ENCODE assay signal across 8 cellular contexts in the genomic region with DNA sequence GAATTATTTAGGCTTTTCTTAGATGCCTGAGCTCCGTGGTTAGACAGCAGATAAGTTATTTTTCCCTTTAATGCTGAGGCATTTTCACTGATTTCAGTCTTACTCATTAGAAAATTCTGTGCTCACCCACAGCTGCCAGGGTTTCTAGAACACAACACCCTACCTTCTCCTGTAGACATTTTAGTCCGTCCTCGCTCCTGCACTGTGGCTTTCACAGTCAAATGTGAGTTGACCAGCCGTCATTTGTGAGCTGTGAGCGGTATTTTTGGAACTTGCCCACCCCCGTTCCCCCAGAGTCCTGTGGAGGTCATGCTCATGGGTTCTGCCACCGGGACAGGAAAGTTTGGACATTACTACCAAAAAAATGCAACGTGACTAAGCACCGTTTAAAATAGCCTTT.
DNase-seq lines count a peak whose midpoint lies in the region; ATAC-seq lines count a peak whose summit lies in the region.
"Not testable (repeated sequence)": the region's sequence is repeated elsewhere in the genome, so short reads cannot be mapped to it uniquely, and the experiment has no call there.

No MANE protein-coding gene starts in this region.

- H3K27me3 Mint-ChIP-seq in activated CD4-positive, alpha-beta T cell treated with anti-CD3 and anti-CD28 coated beads, Interleukin-2, amount 10 ng/mL, durations not matched to agents 24 days and 14 days; activated naive CD8-positive, alpha-beta T cell treated with anti-CD3 and anti-CD28 coated beads, Interleukin-2, amount 10 ng/mL, durations not matched to agents 7 days and 5 days; immature natural killer cell (ENCODE audit: low read depth in 3 of 3); stimulated activated memory B cell treated with anti-CD40 and anti-IgM and Interleukin-4, amounts not matched to agents 10 μg/mL and 1 μg/mL and 100 μg/mL, for 72 hours: not testable (repeated sequence)

- H3K4me3 ChIP-seq in HUES48 (ENCODE audit: low read depth, low read length) = not testable (repeated sequence)

- POLR2A ChIA-PET in activated naive CD8-positive, alpha-beta T cell treated with anti-CD3 and anti-CD28 coated beads, Interleukin-2, amount 10 ng/mL, durations not matched to agents 7 days and 5 days (lab: Charles Lee) = not testable (repeated sequence)

- DNase-seq in activated CD4-positive, alpha-beta T cell treated with anti-CD3 and anti-CD28 coated beads, Interleukin-2, amount 10 ng/mL, durations not matched to agents 24 days and 14 days = peak; percentile 73
- not testable (repeated sequence) for DNase-seq in activated naive CD8-positive, alpha-beta T cell treated with anti-CD3 and anti-CD28 coated beads, Interleukin-2, amount 10 ng/mL, durations not matched to agents 7 days and 5 days
- peak in 1 of 3 donors; percentile 28 for DNase-seq in immature natural killer cell

- peak overlapping the region; percentile 45 for H3K4me3 Mint-ChIP-seq in activated CD4-positive, alpha-beta T cell treated with anti-CD3 and anti-CD28 coated beads, Interleukin-2, amount 10 ng/mL, durations not matched to agents 24 days and 14 days
- peak overlapping the region; percentile 30 for H3K4me3 Mint-ChIP-seq in activated naive CD8-positive, alpha-beta T cell treated with anti-CD3 and anti-CD28 coated beads, Interleukin-2, amount 10 ng/mL, durations not matched to agents 7 days and 5 days
- peak overlapping the region; percentile 41 to 77 (median 72) for H3K4me3 Mint-ChIP-seq in immature natural killer cell
- H3K4me3 Mint-ChIP-seq in stimulated activated memory B cell treated with anti-CD40 and anti-IgM and Interleukin-4, amounts not matched to agents 10 μg/mL and 1 μg/mL and 100 μg/mL, for 72 hours = not testable (repeated sequence)

- not testable (repeated sequence) for H3K9ac ChIP-seq in HUES48 (ENCODE audit: low read depth, low read length)

- peak overlapping the region; percentile 35 for H3K27ac ChIP-seq in HUES48 (ENCODE audit: low read depth, low read length)

- H3K4me1 ChIP-seq in HUES48 (ENCODE audit: control insufficient read depth, insufficient read depth, low read length) = peaks cover 15% of the 10 kb centered on the region

- H3K27ac Mint-ChIP-seq in activated CD4-positive, alpha-beta T cell treated with anti-CD3 and anti-CD28 coated beads, Interleukin-2, amount 10 ng/mL, durations not matched to agents 24 days and 14 days = peak overlapping the region; percentile 93
- peak overlapping the region; percentile 58 for H3K27ac Mint-ChIP-seq in activated naive CD8-positive, alpha-beta T cell treated with anti-CD3 and anti-CD28 coated beads, Interleukin-2, amount 10 ng/mL, durations not matched to agents 7 days and 5 days
- H3K27ac Mint-ChIP-seq in immature natural killer cell = peak overlapping the region; percentile 82 to 92 (median 88)
- peak overlapping the region; percentile 54 for H3K27ac Mint-ChIP-seq in stimulated activated memory B cell treated with anti-CD40 and anti-IgM and Interleukin-4, amounts not matched to agents 10 μg/mL and 1 μg/mL and 100 μg/mL, for 72 hours

- ATAC-seq in GM18517 (IDR thresholded peaks at IDR 0.05; ENCODE audit: unreplicated experiment) (peak; percentile 62), GM21423 (IDR thresholded peaks at IDR 0.05; ENCODE audit: unreplicated experiment) (peak; percentile 63), HG02884 (IDR thresholded peaks at IDR 0.05; ENCODE audit: unreplicated experiment) (peak; percentile 77)
- ATAC-seq in activated naive CD8-positive, alpha-beta T cell treated with anti-CD3 and anti-CD28 coated beads, Interleukin-2, amount 10 ng/mL, durations not matched to agents 7 days and 5 days (ENCODE audit: low read depth) = not testable (repeated sequence)
- peak; percentile 88 for ATAC-seq in stimulated activated memory B cell treated with anti-CD40 and anti-IgM and Interleukin-4, amounts not matched to agents 10 μg/mL and 1 μg/mL and 100 μg/mL, for 72 hours

- intact Hi-C loops in activated CD4-positive, alpha-beta T cell treated with anti-CD3 and anti-CD28 coated beads, Interleukin-2, amount 10 ng/mL, durations not matched to agents 24 days and 14 days (cut with micrococcal nuclease) = not testable (repeated sequence)

- not testable (repeated sequence) for H3K9me3 ChIP-seq in HUES48 (ENCODE audit: control insufficient read depth, insufficient read depth, low read length)

- not testable (repeated sequence) for H3K27me3 ChIP-seq in HUES48 (ENCODE audit: control insufficient read depth, insufficient read depth, low read length)

- H3K36me3 Mint-ChIP-seq in activated CD4-positive, alpha-beta T cell treated with anti-CD3 and anti-CD28 coated beads, Interleukin-2, amount 10 ng/mL, durations not matched to agents 24 days and 14 days (ENCODE audit: low read depth); activated naive CD8-positive, alpha-beta T cell treated with anti-CD3 and anti-CD28 coated beads, Interleukin-2, amount 10 ng/mL, durations not matched to agents 7 days and 5 days; immature natural killer cell; stimulated activated memory B cell treated with anti-CD40 and anti-IgM and Interleukin-4, amounts not matched to agents 10 μg/mL and 1 μg/mL and 100 μg/mL, for 72 hours: not testable (repeated sequence)

- H3K36me3 ChIP-seq in HUES48 (ENCODE audit: control insufficient read depth, insufficient read depth, low read length) = not testable (repeated sequence)

- H3K9me3 Mint-ChIP-seq in activated CD4-positive, alpha-beta T cell treated with anti-CD3 and anti-CD28 coated beads, Interleukin-2, amount 10 ng/mL, durations not matched to agents 24 days and 14 days; activated naive CD8-positive, alpha-beta T cell treated with anti-CD3 and anti-CD28 coated beads, Interleukin-2, amount 10 ng/mL, durations not matched to agents 7 days and 5 days; immature natural killer cell; stimulated activated memory B cell treated with anti-CD40 and anti-IgM and Interleukin-4, amounts not matched to agents 10 μg/mL and 1 μg/mL and 100 μg/mL, for 72 hours: not testable (repeated sequence)

- H3K4me1 Mint-ChIP-seq in activated CD4-positive, alpha-beta T cell treated with anti-CD3 and anti-CD28 coated beads, Interleukin-2, amount 10 ng/mL, durations not matched to agents 24 days and 14 days = peaks cover 16% of the 10 kb centered on the region
- not testable (repeated sequence) for H3K4me1 Mint-ChIP-seq in activated naive CD8-positive, alpha-beta T cell treated with anti-CD3 and anti-CD28 coated beads, Interleukin-2, amount 10 ng/mL, durations not matched to agents 7 days and 5 days; stimulated activated memory B cell treated with anti-CD40 and anti-IgM and Interleukin-4, amounts not matched to agents 10 μg/mL and 1 μg/mL and 100 μg/mL, for 72 hours
- peaks cover 20 to 24% of the 10 kb centered on the region in 2 donors for H3K4me1 Mint-ChIP-seq in immature natural killer cell
